8 cellular contexts compared by ENCODE assay signal in the genomic region with DNA sequence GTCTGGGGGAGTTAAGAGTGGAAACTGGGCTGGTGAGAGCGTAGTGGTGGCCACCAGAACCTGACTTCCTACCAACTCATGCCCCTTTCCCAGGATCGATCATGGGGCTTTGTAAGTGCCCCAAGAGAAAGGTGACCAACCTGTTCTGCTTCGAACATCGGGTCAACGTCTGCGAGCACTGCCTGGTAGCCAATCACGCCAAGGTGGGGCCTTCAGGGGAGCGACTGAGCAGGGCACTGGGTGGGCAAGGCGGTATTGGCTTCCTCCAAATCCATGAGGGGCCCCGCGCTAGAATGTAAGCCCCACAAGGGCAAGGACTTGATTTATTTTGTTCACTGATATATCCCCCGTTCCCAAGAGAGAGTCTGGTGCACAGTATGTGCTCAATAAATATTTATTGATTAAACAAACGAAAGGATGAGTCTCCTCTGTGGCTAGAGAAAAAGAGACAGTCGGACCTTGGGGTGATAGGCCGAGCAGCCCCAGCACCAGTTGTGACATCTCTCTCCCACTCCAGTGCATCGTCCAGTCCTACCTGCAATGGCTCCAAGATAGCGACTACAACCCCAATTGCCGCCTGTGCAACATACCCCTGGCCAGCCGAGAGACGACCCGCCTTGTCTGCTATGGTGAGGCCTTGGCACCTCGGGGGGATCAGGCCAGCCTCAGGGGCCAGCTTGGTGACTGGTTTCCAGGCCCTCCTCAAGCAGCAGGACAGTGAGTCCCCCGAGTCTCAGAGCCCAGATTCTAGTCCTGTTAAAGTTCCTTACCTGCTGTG. TPM values are rescaled to one million over a fixed set of nuclear protein-coding genes. Genes with fewer than 3 reads are reported as not detected.
DNase-seq lines count a peak whose midpoint lies in the region; TF ChIP-seq lines count a peak whose summit lies in the region.

No MANE protein-coding gene starts in this region.

- H3K27ac ChIP-seq in subcutaneous abdominal adipose tissue (ENCODE audit: low read depth, low read length), result peak overlapping the region; percentile 78

- H3K36me3 Mint-ChIP-seq in activated CD4-positive, alpha-beta memory T cell treated with anti-CD3 and anti-CD28 coated beads for 36 hours, result peaks cover 59% of the 10 kb centered on the region

- POLR2A ChIA-PET in activated CD4-positive, alpha-beta memory T cell treated with anti-CD3 and anti-CD28 coated beads for 36 hours (lab: Charles Lee), result interaction anchor here (1.2 kb wide), 1 partner anchor 12 kb away, joined by 3 read pairs; no protein-coding TSS in a partner anchor
- POLR2A ChIA-PET in GM10248 (lab: Yijun Ruan, JAX), result interaction anchor here (0.7 to 1.8 kb wide), 2 partner anchors 9 to 10 kb away, joined by 3 to 5 read pairs; no protein-coding TSS in a partner anchor

- H3K4me3 Mint-ChIP-seq in activated CD4-positive, alpha-beta memory T cell treated with anti-CD3 and anti-CD28 coated beads for 36 hours, result peak overlapping the region; percentile 99

- no peak for TF ChIP-seq CTCF in GM10248 (IDR thresholded peaks at IDR 0.05; ENCODE audit: control extremely low read depth, extremely low read depth, low read depth, missing control alignments)

- no peaks in the 10 kb centered on the region for H3K27me3 ChIP-seq in subcutaneous abdominal adipose tissue (ENCODE audit: control insufficient read depth in 5 of 5, insufficient read depth in 4 of 5, low read length in 5 of 5)

- peaks cover 33% of the 10 kb centered on the region for H3K4me1 Mint-ChIP-seq in activated CD4-positive, alpha-beta memory T cell treated with anti-CD3 and anti-CD28 coated beads for 36 hours (ENCODE audit: low read depth)

- H3K27ac Mint-ChIP-seq in activated CD4-positive, alpha-beta memory T cell treated with anti-CD3 and anti-CD28 coated beads for 36 hours, result peak overlapping the region; percentile 96

- peaks cover 6 to 22% (median 18%) of the 10 kb centered on the region in 5 donors for H3K4me1 ChIP-seq in subcutaneous abdominal adipose tissue (ENCODE audit: control insufficient read depth in 5 of 5, insufficient read depth in 5 of 5, low read length in 5 of 5)

- H3K4me3 ChIP-seq in iPS-18c (ENCODE audit: insufficient read depth, low read depth, low read length), result peak overlapping the region; percentile 99
- peak overlapping the region; percentile 88 to 94 (median 89) for H3K4me3 ChIP-seq in subcutaneous abdominal adipose tissue (ENCODE audit: low read depth in 1 of 5, low read length in 5 of 5)

- CTCF ChIA-PET in activated CD4-positive, alpha-beta memory T cell treated with anti-CD3 and anti-CD28 coated beads for 36 hours (lab: Charles Lee), result interaction anchor here (1.2 to 1.3 kb wide), 2 partner anchors 25 to 238 kb away, joined by 4 to 5 read pairs; no protein-coding TSS in a partner anchor
- CTCF ChIA-PET in GM10248 (lab: Yijun Ruan, JAX), result interaction anchor here (0.7 to 2.5 kb wide), 6 partner anchors 9 to 70 kb away, joined by 3 to 18 read pairs (median 4); a partner anchor contains a TSS

- no peaks in the 10 kb centered on the region for H3K9me3 Mint-ChIP-seq in activated CD4-positive, alpha-beta memory T cell treated with anti-CD3 and anti-CD28 coated beads for 36 hours

- no peaks in the 10 kb centered on the region for H3K27me3 Mint-ChIP-seq in activated CD4-positive, alpha-beta memory T cell treated with anti-CD3 and anti-CD28 coated beads for 36 hours

- peaks cover 4 to 47% (median 45%) of the 10 kb centered on the region in 5 donors for H3K36me3 ChIP-seq in subcutaneous abdominal adipose tissue (ENCODE audit: control insufficient read depth in 5 of 5, insufficient read depth in 5 of 5, low read length in 5 of 5)

- no peaks in the 10 kb centered on the region for H3K9me3 ChIP-seq in iPS-18c (ENCODE audit: control insufficient read depth, insufficient read depth, low read length)
- no peaks in the 10 kb centered on the region for H3K9me3 ChIP-seq in subcutaneous abdominal adipose tissue (ENCODE audit: control insufficient read depth in 5 of 5, low read length in 5 of 5)

- intact Hi-C loops in activated CD4-positive, alpha-beta memory T cell treated with anti-CD3 and anti-CD28 coated beads for 36 hours (cut with micrococcal nuclease), result loop anchor here (1.0 to 5.0 kb wide), 7 partner anchors 12 to 72 kb away; a partner anchor contains a TSS

- DNase-seq in NCI-H510A treated with DMSO at 0.1 percent for 48 hours (lab: John Stamatoyannopoulos, UW), result peak; percentile 51
- no peak for DNase-seq in NCI-H510A (lab: John Stamatoyannopoulos, UW)
- no peak for DNase-seq in activated CD4-positive, alpha-beta memory T cell treated with anti-CD3 and anti-CD28 coated beads for 36 hours
- no peak for DNase-seq in HUDEP-2 (lab: John Stamatoyannopoulos, UW; ENCODE audit: unreplicated experiment in 76 of 76)
- DNase-seq in GM10248 (ENCODE audit: extremely low spot score), result no peak
- DNase-seq in stimulated activated CD4-positive, alpha-beta T cell treated with anti-CD3 and anti-CD28 coated beads, Interleukin-2, amount 100 ng/mL, for 24 hours, result no peak

- peak overlapping the region; percentile 68 to 91 (median 85) for H3K9ac ChIP-seq in subcutaneous abdominal adipose tissue (ENCODE audit: low read length in 5 of 5)

RNA-seq across cellular contexts. Expression of a gene that starts 0.8 kb away (rescaled TPM):
- total RNA-seq in activated CD4-positive, alpha-beta memory T cell treated with anti-CD3 and anti-CD28 coated beads for 36 hours, result 10 to 100 TPM; 28.3 to 31.3 TPM

RNA-seq across cellular contexts. Expression of a gene that starts 0.9 kb away (rescaled TPM):
- total RNA-seq in activated CD4-positive, alpha-beta memory T cell treated with anti-CD3 and anti-CD28 coated beads for 36 hours, result 100 to 1,000 TPM; 111 to 112 TPM

RNA-seq across cellular contexts. Expression of a gene that starts 11.2 kb away (rescaled TPM):
- total RNA-seq in activated CD4-positive, alpha-beta memory T cell treated with anti-CD3 and anti-CD28 coated beads for 36 hours, result 10 to 100 TPM; 97.1 to 99.2 TPM

RNA-seq across cellular contexts. Expression of a gene that starts 26.4 kb away (rescaled TPM):
- total RNA-seq in activated CD4-positive, alpha-beta memory T cell treated with anti-CD3 and anti-CD28 coated beads for 36 hours, result 10 to 100 TPM; 13.8 to 15.2 TPM

RNA-seq across cellular contexts. Expression of a gene that starts 26.9 kb away (rescaled TPM):
- total RNA-seq in activated CD4-positive, alpha-beta memory T cell treated with anti-CD3 and anti-CD28 coated beads for 36 hours, result 10 to 100 TPM; 19.2 to 21.0 TPM
